ENCODE assay signal across 19 cellular contexts in genomic region chr12:64876388-64877071, GRCh38. TPM values are rescaled to one million over a fixed set of nuclear protein-coding genes. Genes with fewer than 3 reads are reported as not detected.
A peak's percentile ranks its signal among the peaks of the same experiment; 100 is the strongest.
DNase-seq lines count a peak whose midpoint lies in the region; ATAC-seq lines count a peak whose summit lies in the region.
"Had no signal": no experiment of that assay in that cellular context is flagged by ENCODE, and none has a peak within 500 bp of the region (broad histone marks: within the 10 kb centered on the region; RNA-seq: fewer than 3 reads in every experiment).

No MANE protein-coding gene starts in this region.

- H3K4me2 ChIP-seq in BLaER1 treated with 17β-estradiol and CSF1 and Interleukin-3, amounts not matched to agents 10 nM and 100 nM, result peak overlapping the region in 6 of 11 experiments; percentile 9 to 43 (median 22); a peak in 7 of 22 replicates
- H3K4me2 ChIP-seq in GM23248 (ENCODE audit: unreplicated experiment), result no peak overlapping the region

- no peak overlapping the region for H2AFZ ChIP-seq in GM23248

- ATAC-seq in GM21360 (IDR thresholded peaks at IDR 0.05; ENCODE audit: unreplicated experiment) (peak; percentile 19), HG02678 (IDR thresholded peaks at IDR 0.05; ENCODE audit: unreplicated experiment) (peak; percentile 9), HG03442 (IDR thresholded peaks at IDR 0.05; ENCODE audit: unreplicated experiment) (peak; percentile 2), GM18520 (IDR thresholded peaks at IDR 0.05; ENCODE audit: unreplicated experiment) (no peak)
- ATAC-seq: gastrocnemius medialis, mucosa of descending colon had no signal

- 71 to 74% methylated on average over 12 of the region's 12 CpGs for WGBS in GM23248 (ENCODE audit: low coverage in 1 of 2, low lambda C conversion rate in 2 of 2, missing lambda C conversion rate in 2 of 2), 2 experiments

- H4K20me1 ChIP-seq in BLaER1 treated with 17β-estradiol and CSF1 and Interleukin-3, amounts not matched to agents 10 nM and 100 nM, result no peaks in the 10 kb centered on the region
- H4K20me1 ChIP-seq in GM23248 (ENCODE audit: insufficient read depth), result no peaks in the 10 kb centered on the region

- no peak overlapping the region for H3K4me3 ChIP-seq in BLaER1 treated with 17β-estradiol and CSF1 and Interleukin-3, amounts not matched to agents 10 nM and 100 nM
- no peak overlapping the region for H3K4me3 ChIP-seq in GM23248
- H3K4me3 ChIP-seq: gastrocnemius medialis, mucosa of descending colon, upper lobe of left lung had no signal

- H3K27ac ChIP-seq in BLaER1 treated with 17β-estradiol and CSF1 and Interleukin-3, amounts not matched to agents 10 nM and 100 nM, result no peak overlapping the region
- H3K27ac ChIP-seq in GM23248, result no peak overlapping the region
- H3K27ac ChIP-seq: epithelial cell of prostate, gastrocnemius medialis, upper lobe of left lung had no signal

- no peak overlapping the region for H3K9ac ChIP-seq in BLaER1 treated with 17β-estradiol and CSF1 and Interleukin-3, amounts not matched to agents 10 nM and 100 nM
- H3K9ac ChIP-seq in GM23248, result no peak overlapping the region

- in situ Hi-C loops in GM23248 (cut with MboI), result loop anchor here (25.0 kb wide), 1 partner anchor 236 kb away; the partner anchor contains the start of gene WIF1

- H3K9me2 ChIP-seq in GM23248 (ENCODE audit: insufficient read depth), result no peaks in the 10 kb centered on the region

- H3K9me3 ChIP-seq in BLaER1 treated with 17β-estradiol and CSF1 and Interleukin-3, amounts not matched to agents 10 nM and 100 nM (replicated peaks in 1 of 11), result peaks cover 0 to 7% (median 0%) of the 10 kb centered on the region in 11 experiments; a peak in 6 of 22 replicates
- no peaks in the 10 kb centered on the region for H3K9me3 ChIP-seq in GM23248 (ENCODE audit: low read depth)
- H3K9me3 ChIP-seq: gastrocnemius medialis, mucosa of descending colon, upper lobe of left lung had no signal

- no peaks in the 10 kb centered on the region; a peak in 1 of 22 replicates for H3K27me3 ChIP-seq in BLaER1 treated with 17β-estradiol and CSF1 and Interleukin-3, amounts not matched to agents 10 nM and 100 nM
- H3K27me3 ChIP-seq in GM23248 (replicated peaks; ENCODE audit: insufficient read depth), result peaks cover 59% of the 10 kb centered on the region
- H3K27me3 ChIP-seq: gastrocnemius medialis, upper lobe of left lung had no signal

- H3K36me3 ChIP-seq in BLaER1 treated with 17β-estradiol and CSF1 and Interleukin-3, amounts not matched to agents 10 nM and 100 nM, result 0 out of 22 replicates have a peak, but pooled peaks cover 0 to 5% (median 0%) of the 10 kb centered on the region in 11 experiments
- no peaks in the 10 kb centered on the region for H3K36me3 ChIP-seq in GM23248 (ENCODE audit: low read depth)
- H3K36me3 ChIP-seq: gastrocnemius medialis had no signal

- no peaks in the 10 kb centered on the region for H3F3A ChIP-seq in GM23248 (ENCODE audit: insufficient read depth)

- H3K4me1 ChIP-seq in BLaER1 treated with 17β-estradiol and CSF1 and Interleukin-3, amounts not matched to agents 10 nM and 100 nM, result peaks cover 0 to 20% (median 10%) of the 10 kb centered on the region in 10 experiments; a peak in 9 of 20 replicates
- H3K4me1 ChIP-seq in GM23248 (ENCODE audit: insufficient read depth), result no peaks in the 10 kb centered on the region
- H3K4me1 ChIP-seq: gastrocnemius medialis, upper lobe of left lung had no signal

- H3K79me2 ChIP-seq in GM23248 (ENCODE audit: insufficient read depth), result no peaks in the 10 kb centered on the region

- no peak for DNase-seq in stimulated activated naive CD4-positive, alpha-beta T cell treated with Interleukin-2 at 50 U/mL for 16 hours (lab: John Stamatoyannopoulos, UW)
- no peak for DNase-seq in GM23248
- no peak for DNase-seq in NCI-H524 treated with DMSO at 0.1 percent for 48 hours (lab: John Stamatoyannopoulos, UW)
- DNase-seq: activated CD4-positive, alpha-beta T cell treated with anti-CD3 and anti-CD28 coated beads, Interleukin-2, amount 50 U/mL, for 4 hours; activated naive CD8-positive, alpha-beta T cell treated with anti-CD3 and anti-CD28 coated beads, Interleukin-2, amount 10 ng/mL, durations not matched to agents 7 days and 5 days; activated T-cell treated with anti-CD3 and anti-CD28 coated beads, Interleukin-2, amount 50 U/mL, for 1 hour; C1 segment of cervical spinal cord; gastrocnemius medialis; mucosa of descending colon; NCI-H1417; stimulated activated CD4-positive, alpha-beta T cell treated with anti-CD3 and anti-CD28 coated beads, Interleukin-12 subunit alpha, Interleukin-12 subunit beta, amount 100 ng/mL, for 4 hours; SW 1271; upper lobe of left lung had no signal

RNA-seq across cellular contexts. Expression of gene TBC1D30, which starts 52.1 kb away (rescaled TPM):
- not detected in 2 replicates for total RNA-seq in GM23248 (2014; rRNA removed; shearing (Covaris generic))
- 0.09 and 0.49 TPM in 2 replicates for polyA plus RNA-seq in GM23248 (2016; fragmentation: Nextera tagmentation; extraction: Ambion mirVana)
